In genomic region chr2:73981081-73981968, GRCh38 we compare ENCODE assay signal across 1 cellular context.
A peak's percentile ranks its signal among the peaks of the same experiment; 100 is the strongest.
TF ChIP-seq lines count a peak whose summit lies in the region.

No MANE protein-coding gene starts in this region.

TF ChIP-seq in WTC11, 78 proteins besides CTCF, POLR2A, EP300 and RAD21 (continued from another document):
- TF ChIP-seq HMGXB4 (CRISPR knock-in tag; IDR thresholded peaks at IDR 0.05): 0 out of 2 replicates have a peak, but pooled peaks have one; percentile 58
